In genomic region chr14:22147716-22148115, GRCh38 we compare ENCODE assay signal across 17 cellular contexts.
DNase-seq lines count a peak whose midpoint lies in the region; ATAC-seq, FAIRE-seq and TF ChIP-seq lines count a peak whose summit lies in the region.
"Had no signal": no experiment of that assay in that cellular context is flagged by ENCODE, and none has a peak within 500 bp of the region (broad histone marks: within the 10 kb centered on the region; RNA-seq: fewer than 3 reads in every experiment).

No MANE protein-coding gene starts in this region.

- H3K27ac ChIP-seq in 22Rv1 (no peak overlapping the region), PC-9 (no peak overlapping the region)
- peak overlapping the region in 10 of 11 experiments; percentile 3 to 89 (median 79); a peak in 18 of 22 replicates for H3K27ac ChIP-seq in BLaER1 treated with 17β-estradiol and CSF1 and Interleukin-3, amounts not matched to agents 10 nM and 100 nM

- peaks cover 0 to 7% (median 0%) of the 10 kb centered on the region in 11 experiments; a peak in 6 of 22 replicates for H3K9me3 ChIP-seq in BLaER1 treated with 17β-estradiol and CSF1 and Interleukin-3, amounts not matched to agents 10 nM and 100 nM (replicated peaks in 1 of 11)
- no peaks in the 10 kb centered on the region for H3K9me3 ChIP-seq in PC-9 (ENCODE audit: insufficient read depth, low read depth)

- ATAC-seq in HG02678 (IDR thresholded peaks at IDR 0.05; ENCODE audit: unreplicated experiment) (no peak), HG03280 (IDR thresholded peaks at IDR 0.05; ENCODE audit: unreplicated experiment) (no peak), GM18858 (IDR thresholded peaks at IDR 0.05; ENCODE audit: unreplicated experiment) (no peak)
- ATAC-seq: natural killer cell; stimulated activated memory B cell treated with anti-CD40 and anti-IgM and Interleukin-4, amounts not matched to agents 10 μg/mL and 1 μg/mL and 100 μg/mL, for 72 hours had no signal

- intact Hi-C loops in PC-9 (cut with micrococcal nuclease; ENCODE audit: unreplicated experiment) = no loop called here

- H3F3A ChIP-seq in PC-9 (ENCODE audit: insufficient read depth, low read depth) = no peaks in the 10 kb centered on the region

- no peaks in the 10 kb centered on the region for H3K36me3 ChIP-seq in BLaER1 treated with 17β-estradiol and CSF1 and Interleukin-3, amounts not matched to agents 10 nM and 100 nM
- no peaks in the 10 kb centered on the region for H3K36me3 ChIP-seq in PC-9 (ENCODE audit: low read depth)

- peak overlapping the region; percentile 85 for H3K27ac Mint-ChIP-seq in activated naive CD8-positive, alpha-beta T cell treated with anti-CD3 and anti-CD28 coated beads for 36 hours
- H3K27ac Mint-ChIP-seq: B cell; HFFc6; natural killer cell; stimulated activated memory B cell treated with anti-CD40 and anti-IgM and Interleukin-4, amounts not matched to agents 10 μg/mL and 1 μg/mL and 100 μg/mL, for 72 hours had no signal

- H3K4me3 ChIP-seq in BLaER1 treated with 17β-estradiol and CSF1 and Interleukin-3, amounts not matched to agents 10 nM and 100 nM = peak overlapping the region in 8 of 10 experiments; percentile 44 to 70 (median 64); a peak in 16 of 20 replicates
- H3K4me3 ChIP-seq in PC-9 = no peak overlapping the region
- H3K4me3 ChIP-seq: lung had no signal

- DNase-seq in PC-9 (no peak), frontal cortex (ENCODE audit: low spot score in 2 of 2) (no peak)
- no peak for DNase-seq in activated naive CD8-positive, alpha-beta T cell treated with anti-CD3 and anti-CD28 coated beads for 36 hours
- DNase-seq: HFFc6, natural killer cell, NCI-H524 treated with DMSO at 0.1 percent for 48 hours, posterior cingulate gyrus, trophoblast cell had no signal

- POLR2A ChIA-PET in PC-9 (lab: Charles Lee; ENCODE audit: unreplicated experiment) = no interaction called here

- no peaks in the 10 kb centered on the region for H3K9me3 Mint-ChIP-seq in activated naive CD8-positive, alpha-beta T cell treated with anti-CD3 and anti-CD28 coated beads for 36 hours
- H3K9me3 Mint-ChIP-seq: natural killer cell; stimulated activated memory B cell treated with anti-CD40 and anti-IgM and Interleukin-4, amounts not matched to agents 10 μg/mL and 1 μg/mL and 100 μg/mL, for 72 hours had no signal

- no peaks in the 10 kb centered on the region for H3K4me1 Mint-ChIP-seq in activated naive CD8-positive, alpha-beta T cell treated with anti-CD3 and anti-CD28 coated beads for 36 hours
- H3K4me1 Mint-ChIP-seq: B cell; stimulated activated memory B cell treated with anti-CD40 and anti-IgM and Interleukin-4, amounts not matched to agents 10 μg/mL and 1 μg/mL and 100 μg/mL, for 72 hours had no signal

- H3K9ac ChIP-seq in BLaER1 treated with 17β-estradiol and CSF1 and Interleukin-3, amounts not matched to agents 10 nM and 100 nM = peak overlapping the region in 10 of 11 experiments; percentile 32 to 89 (median 76); a peak in 17 of 22 replicates

- H4K20me1 ChIP-seq in BLaER1 treated with 17β-estradiol and CSF1 and Interleukin-3, amounts not matched to agents 10 nM and 100 nM = no peaks in the 10 kb centered on the region
- H4K20me1 ChIP-seq in PC-9 (ENCODE audit: insufficient read depth) = no peaks in the 10 kb centered on the region

- no TSS peak for BruUV-seq in PC-9 (replicated peaks; lab: Mats Ljungman, UMichigan)

- peaks cover 4 to 23% (median 7%) of the 10 kb centered on the region in 10 experiments; a peak in 14 of 20 replicates for H3K4me1 ChIP-seq in BLaER1 treated with 17β-estradiol and CSF1 and Interleukin-3, amounts not matched to agents 10 nM and 100 nM
- no peaks in the 10 kb centered on the region for H3K4me1 ChIP-seq in PC-9 (replicated peaks; ENCODE audit: insufficient read depth)

- FAIRE-seq in frontal cortex (lab: Jason Lieb, UNC) = no peak
- FAIRE-seq: RCC 7860 had no signal

- H2AFZ ChIP-seq in PC-9 = no peak overlapping the region

- H3K4me2 ChIP-seq in BLaER1 treated with 17β-estradiol and CSF1 and Interleukin-3, amounts not matched to agents 10 nM and 100 nM = peak overlapping the region; percentile 54 to 81 (median 74)
- H3K4me2 ChIP-seq in PC-9 = no peak overlapping the region

- CTCF ChIA-PET in PC-9 (lab: Charles Lee) = no interaction called here

- TF ChIP-seq CTCF in 22Rv1 (IDR thresholded peaks at IDR 0.05) (peak; percentile 15; the same call in 1 of the 2 replicates), PC-9 (conservative IDR thresholded peaks at IDR 0.05) (0 out of 2 replicates have a peak, but pooled peaks have one; percentile 19)

- H3K4me3 Mint-ChIP-seq in activated naive CD8-positive, alpha-beta T cell treated with anti-CD3 and anti-CD28 coated beads for 36 hours = peak overlapping the region; percentile 74
- H3K4me3 Mint-ChIP-seq: B cell; HFFc6; natural killer cell; stimulated activated memory B cell treated with anti-CD40 and anti-IgM and Interleukin-4, amounts not matched to agents 10 μg/mL and 1 μg/mL and 100 μg/mL, for 72 hours had no signal

- H3K27me3 Mint-ChIP-seq in activated naive CD8-positive, alpha-beta T cell treated with anti-CD3 and anti-CD28 coated beads for 36 hours = peaks cover 7% of the 10 kb centered on the region

- no peaks in the 10 kb centered on the region for H3K79me2 ChIP-seq in PC-9 (ENCODE audit: low read depth)

- H3K27me3 ChIP-seq in BLaER1 treated with 17β-estradiol and CSF1 and Interleukin-3, amounts not matched to agents 10 nM and 100 nM = no peaks in the 10 kb centered on the region
- H3K27me3 ChIP-seq in PC-9 (ENCODE audit: insufficient read depth, low read depth) = no peaks in the 10 kb centered on the region

- no peaks in the 10 kb centered on the region for H3K36me3 Mint-ChIP-seq in activated naive CD8-positive, alpha-beta T cell treated with anti-CD3 and anti-CD28 coated beads for 36 hours
- H3K36me3 Mint-ChIP-seq: natural killer cell; stimulated activated memory B cell treated with anti-CD40 and anti-IgM and Interleukin-4, amounts not matched to agents 10 μg/mL and 1 μg/mL and 100 μg/mL, for 72 hours had no signal

- no peaks in the 10 kb centered on the region for H3K9me2 ChIP-seq in PC-9 (ENCODE audit: insufficient read depth)

Comparison
In these comparisons a context has a peak if more than half of its experiments do, and no peak if none do; other contexts are left out.
1. H3K27ac ChIP-seq: peak in BLaER1 treated with 17β-estradiol and CSF1 and Interleukin-3, amounts not matched to agents 10 nM and 100 nM (10 of 11); none in 22Rv1 (single experiment) and PC-9 (single experiment).